Comparison of ENCODE assay signal across 23 cellular contexts in genomic region chrX:102138064-102138463, GRCh38. TPM values are rescaled to one million over a fixed set of nuclear protein-coding genes. Genes with fewer than 3 reads are reported as not detected.
"Had no signal": no experiment of that assay in that cellular context is flagged by ENCODE, and none has a peak within 500 bp of the region (broad histone marks: within the 10 kb centered on the region; RNA-seq: fewer than 3 reads in every experiment).

No MANE protein-coding gene starts in this region.

- H3K4me3 ChIP-seq: breast epithelium, esophagus muscularis mucosa, gastrocnemius medialis, ovary, psoas muscle, right atrium auricular region, tibial artery had no signal

- H3K27ac ChIP-seq: breast epithelium, esophagus muscularis mucosa, gastrocnemius medialis, neutrophil, ovary, psoas muscle, right atrium auricular region, tibial artery had no signal

- ATAC-seq: activated CD4-positive, alpha-beta T cell treated with anti-CD3 and anti-CD28 coated beads for 36 hours; gastrocnemius medialis; left ventricle myocardium superior; psoas muscle; stimulated activated naive CD8-positive, alpha-beta T cell treated with anti-CD3 and anti-CD28 coated beads, Interleukin-15, amount 100 ng/mL, for 72 hours had no signal

- H3K9me3 ChIP-seq: breast epithelium, esophagus muscularis mucosa, gastrocnemius medialis, neutrophil, ovary, psoas muscle, right atrium auricular region, tibial artery had no signal

- H3K27me3 ChIP-seq: gastrocnemius medialis, ovary, right atrium auricular region had no signal

- H3K4me1 ChIP-seq: breast epithelium, esophagus muscularis mucosa, gastrocnemius medialis, psoas muscle, right atrium auricular region had no signal

- H3K36me3 ChIP-seq: breast epithelium, esophagus muscularis mucosa, gastrocnemius medialis, neutrophil, ovary, right atrium auricular region, tibial artery had no signal

- DNase-seq: activated B cell treated with CpG ODN at 0.5 μM for 24 hours; activated CD4-positive, alpha-beta T cell treated with anti-CD3 and anti-CD28 coated beads for 36 hours; activated CD4-positive, alpha-beta T cell treated with anti-CD3 and anti-CD28 coated beads, Interleukin-2, amount 50 U/mL, for 48 hours; activated naive CD4-positive, alpha-beta T cell treated with Interleukin-2 at 50 U/mL for 16 hours; activated naive CD8-positive, alpha-beta T cell treated with anti-CD3 and anti-CD28 coated beads for 36 hours; activated T-cell treated with anti-CD3 and anti-CD28 coated beads, Interleukin-2, amount 50 U/mL, for 48 hours; amniotic stem cell; effector memory CD4-positive, alpha-beta T cell; gastrocnemius medialis; hippocampal formation; left ventricle myocardium superior; ovary; psoas muscle; stimulated activated CD4-positive, alpha-beta T cell treated with anti-CD3 and anti-CD28 coated beads, Interleukin-1b, Interleukin-23, amount 100 ng/mL, for 48 hours; stimulated activated naive CD8-positive, alpha-beta T cell treated with anti-CD3 and anti-CD28 coated beads, Interleukin-15, amount 100 ng/mL, for 72 hours; T-helper 9 cell; tibial artery had no signal

RNA-seq across cellular contexts. Expression of gene TCEAL6, which starts 4.2 kb away (rescaled TPM):
- total RNA-seq: activated B cell treated with CpG ODN at 0.5 μM for 24 hours; activated CD4-positive, alpha-beta T cell treated with anti-CD3 and anti-CD28 coated beads for 36 hours; activated naive CD8-positive, alpha-beta T cell treated with anti-CD3 and anti-CD28 coated beads for 36 hours; dermis microvascular lymphatic vessel endothelial cell; gastrocnemius medialis; left ventricle myocardium superior; psoas muscle; skeletal muscle tissue had no signal
- polyA plus RNA-seq: psoas muscle had no signal

RNA-seq across cellular contexts. Expression of gene TCEAL2, which starts 12.6 kb away (rescaled TPM):
- total RNA-seq: activated B cell treated with CpG ODN at 0.5 μM for 24 hours, dermis microvascular lymphatic vessel endothelial cell, gastrocnemius medialis, left ventricle myocardium superior, skeletal muscle tissue had no signal
